In genomic region chr1:28518745-28519341, GRCh38 we compare ENCODE assay signal across 8 cellular contexts. TPM values are rescaled to one million over a fixed set of nuclear protein-coding genes. Genes with fewer than 3 reads are reported as not detected.
A peak's percentile ranks its signal among the peaks of the same experiment; 100 is the strongest.
DNase-seq lines count a peak whose midpoint lies in the region.

No MANE protein-coding gene starts in this region.

- POLR2A ChIA-PET in activated CD4-positive, alpha-beta memory T cell treated with anti-CD3 and anti-CD28 coated beads, Interleukin-2, amount 10 ng/mL, durations not matched to agents 7 days and 5 days (lab: Charles Lee): interaction anchor here (0.8 to 14.5 kb wide), 12 partner anchors 11 to 358 kb away, joined by 3 to 264 read pairs (median 6); partner anchors contain the start of genes GMEB1, RCC1, RNU11 and TAF12

- H3K27ac ChIP-seq in skin epidermis: peak overlapping the region in 16 of 21 experiments; percentile 21 to 91 (median 80)

- DNase-seq in SKM-1 treated with dmso at 0.1 percent for 144 hours (lab: John Stamatoyannopoulos, UW; ENCODE audit: unreplicated experiment): peak; percentile 65
- no peak for DNase-seq in SKM-1 (lab: John Stamatoyannopoulos, UW; ENCODE audit: unreplicated experiment)
- peak; percentile 56 for DNase-seq in activated CD4-positive, alpha-beta memory T cell treated with anti-CD3 and anti-CD28 coated beads, Interleukin-2, amount 10 ng/mL, durations not matched to agents 7 days and 5 days
- peak; percentile 31 for DNase-seq in glomerular visceral epithelial cell (ENCODE audit: extremely low spot score)
- no peak for DNase-seq in ecto neural progenitor cell (ENCODE audit: low spot score)
- DNase-seq in epidermal melanocyte (ENCODE audit: insufficient read length, low spot score): no peak

- peaks cover 2% of the 10 kb centered on the region for H3K27me3 Mint-ChIP-seq in IgD-negative memory B cell
- no peaks in the 10 kb centered on the region for H3K27me3 Mint-ChIP-seq in activated CD4-positive, alpha-beta memory T cell treated with anti-CD3 and anti-CD28 coated beads, Interleukin-2, amount 10 ng/mL, durations not matched to agents 7 days and 5 days

- peaks cover under 1% of the 10 kb centered on the region for H3K36me3 Mint-ChIP-seq in IgD-negative memory B cell
- peaks cover 45% of the 10 kb centered on the region for H3K36me3 Mint-ChIP-seq in activated CD4-positive, alpha-beta memory T cell treated with anti-CD3 and anti-CD28 coated beads, Interleukin-2, amount 10 ng/mL, durations not matched to agents 7 days and 5 days (ENCODE audit: low read depth)

- no peaks in the 10 kb centered on the region for H3K9me3 Mint-ChIP-seq in IgD-negative memory B cell
- no peaks in the 10 kb centered on the region for H3K9me3 Mint-ChIP-seq in activated CD4-positive, alpha-beta memory T cell treated with anti-CD3 and anti-CD28 coated beads, Interleukin-2, amount 10 ng/mL, durations not matched to agents 7 days and 5 days

- peak overlapping the region; percentile 89 to 98 (median 92) for H3K4me3 Mint-ChIP-seq in IgD-negative memory B cell
- H3K4me3 Mint-ChIP-seq in activated CD4-positive, alpha-beta memory T cell treated with anti-CD3 and anti-CD28 coated beads, Interleukin-2, amount 10 ng/mL, durations not matched to agents 7 days and 5 days: peak overlapping the region; percentile 78

- CTCF ChIA-PET in activated CD4-positive, alpha-beta memory T cell treated with anti-CD3 and anti-CD28 coated beads, Interleukin-2, amount 10 ng/mL, durations not matched to agents 7 days and 5 days (lab: Charles Lee): interaction anchor here (0.6 to 3.1 kb wide), 5 partner anchors 11 to 358 kb away, joined by 3 to 24 read pairs (median 5); no protein-coding TSS in a partner anchor

- H3K4me1 Mint-ChIP-seq in IgD-negative memory B cell: peaks cover 18 to 35% (median 23%) of the 10 kb centered on the region in 3 donors
- H3K4me1 Mint-ChIP-seq in activated CD4-positive, alpha-beta memory T cell treated with anti-CD3 and anti-CD28 coated beads, Interleukin-2, amount 10 ng/mL, durations not matched to agents 7 days and 5 days: peaks cover 54% of the 10 kb centered on the region

- H3K4me3 ChIP-seq in skin epidermis: peak overlapping the region; percentile 45 to 77 (median 66)

- H3K27ac Mint-ChIP-seq in IgD-negative memory B cell: peak overlapping the region; percentile 78 to 90 (median 90)
- H3K27ac Mint-ChIP-seq in activated CD4-positive, alpha-beta memory T cell treated with anti-CD3 and anti-CD28 coated beads, Interleukin-2, amount 10 ng/mL, durations not matched to agents 7 days and 5 days: peak overlapping the region; percentile 57

RNA-seq across cellular contexts. Expression of gene RCC1, which starts 13.0 kb away (rescaled TPM):
- polyA plus RNA-seq in IgD-negative memory B cell: 13.3 TPM
- total RNA-seq in activated CD4-positive, alpha-beta memory T cell treated with anti-CD3 and anti-CD28 coated beads, Interleukin-2, amount 10 ng/mL, durations not matched to agents 7 days and 5 days: 10 to 100 TPM; 47.6 to 50.7 TPM

RNA-seq across cellular contexts. Expression of gene TRNAU1AP, which starts 34.0 kb away (rescaled TPM):
- 29.2 TPM for polyA plus RNA-seq in IgD-negative memory B cell
- total RNA-seq in activated CD4-positive, alpha-beta memory T cell treated with anti-CD3 and anti-CD28 coated beads, Interleukin-2, amount 10 ng/mL, durations not matched to agents 7 days and 5 days: 10 to 100 TPM; 56.9 to 58.9 TPM

Comparison
In these comparisons a context has a peak if more than half of its experiments do, and no peak if none do; other contexts are left out.
1. DNase-seq: peak in SKM-1 treated with dmso at 0.1 percent for 144 hours (single experiment), activated CD4-positive, alpha-beta memory T cell treated with anti-CD3 and anti-CD28 coated beads, Interleukin-2, amount 10 ng/mL, durations not matched to agents 7 days and 5 days (single experiment) and glomerular visceral epithelial cell (single experiment); none in SKM-1 (single experiment), ecto neural progenitor cell (single experiment) and epidermal melanocyte (single experiment).